Comparison of ENCODE assay signal across 22 cellular contexts in the genomic region with DNA sequence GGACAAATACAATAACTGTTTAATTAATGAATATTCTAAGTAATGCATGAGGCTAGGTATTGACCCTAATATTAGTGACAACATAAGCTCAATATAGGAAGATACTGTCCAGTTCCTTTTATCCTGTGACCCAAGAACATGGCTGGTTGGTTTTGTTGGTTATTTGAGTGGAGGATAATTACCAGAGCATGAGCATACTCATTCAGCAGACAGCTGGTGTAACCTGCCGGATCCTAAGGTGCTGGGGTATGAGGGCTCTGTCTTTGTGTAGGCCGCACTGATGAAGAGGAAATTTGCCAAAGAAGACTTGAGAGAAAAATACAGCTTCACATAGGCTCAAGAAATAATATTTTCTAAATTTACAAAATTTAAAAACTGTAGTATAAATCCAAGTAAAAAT.
"Had no signal": no experiment of that assay in that cellular context is flagged by ENCODE, and none has a peak within 500 bp of the region (broad histone marks: within the 10 kb centered on the region; RNA-seq: fewer than 3 reads in every experiment).

No MANE protein-coding gene starts in this region.

- H3K27me3 Mint-ChIP-seq: activated CD4-positive, alpha-beta memory T cell treated with anti-CD3 and anti-CD28 coated beads for 36 hours; activated CD4-positive, alpha-beta T cell treated with anti-CD3 and anti-CD28 coated beads, Interleukin-2, amount 10 ng/mL, durations not matched to agents 24 days and 14 days; activated naive CD8-positive, alpha-beta T cell; activated T-cell treated with anti-CD3 and anti-CD28 coated beads, Interleukin-2, amount 50 U/mL, for 24 hours; central memory CD8-positive, alpha-beta T cell; stimulated activated naive B cell treated with anti-CD40 and anti-IgM and Interleukin-4, amounts not matched to agents 10 μg/mL and 1 μg/mL and 100 μg/mL, for 72 hours had no signal

- H3K36me3 Mint-ChIP-seq: activated CD4-positive, alpha-beta memory T cell treated with anti-CD3 and anti-CD28 coated beads for 36 hours; activated naive CD8-positive, alpha-beta T cell; stimulated activated naive B cell treated with anti-CD40 and anti-IgM and Interleukin-4, amounts not matched to agents 10 μg/mL and 1 μg/mL and 100 μg/mL, for 72 hours had no signal

- ATAC-seq: left lobe of liver; stimulated activated naive B cell treated with anti-CD40 and anti-IgM and Interleukin-4, amounts not matched to agents 10 μg/mL and 1 μg/mL and 100 μg/mL, for 72 hours; upper lobe of right lung had no signal

- DNase-seq: activated CD4-positive, alpha-beta memory T cell treated with anti-CD3 and anti-CD28 coated beads for 36 hours; activated CD4-positive, alpha-beta T cell treated with anti-CD3 and anti-CD28 coated beads, Interleukin-2, amount 10 ng/mL, durations not matched to agents 24 days and 14 days; activated CD4-positive, CD25-positive, alpha-beta regulatory T cell treated with anti-CD3 and anti-CD28 coated beads, Interleukin-2, amount 50 U/mL, for 72 hours; activated CD8-positive, alpha-beta memory T cell treated with anti-CD3 and anti-CD28 coated beads, Interleukin-2, amount 50 U/mL, for 48 hours; activated T-cell treated with anti-CD3 and anti-CD28 coated beads, Interleukin-2, amount 50 U/mL, for 24 hours; anterior cingulate cortex; colonic mucosa; effector CD8-positive, alpha-beta T cell; esophagus squamous epithelium; foreskin melanocyte; kidney glomerular epithelial cell; nephron progenitor cell; stimulated activated CD4-positive, alpha-beta T cell treated with anti-CD3 and anti-CD28 coated beads, Interleukin-15, amount 100 ng/mL, for 24 hours; stimulated activated CD4-positive, alpha-beta T cell treated with anti-CD3 and anti-CD28 coated beads, Interleukin-2, amount 100 ng/mL, for 24 hours; stimulated activated naive B cell treated with anti-CD40 and anti-IgM and Interleukin-4, amounts not matched to agents 10 μg/mL and 1 μg/mL and 100 μg/mL, for 72 hours; stomach; T-helper 2 cell; tibial artery; upper lobe of right lung had no signal

- H3K4me3 Mint-ChIP-seq: activated CD4-positive, alpha-beta memory T cell treated with anti-CD3 and anti-CD28 coated beads for 36 hours; activated CD4-positive, alpha-beta T cell treated with anti-CD3 and anti-CD28 coated beads, Interleukin-2, amount 10 ng/mL, durations not matched to agents 24 days and 14 days; activated naive CD8-positive, alpha-beta T cell; activated T-cell treated with anti-CD3 and anti-CD28 coated beads, Interleukin-2, amount 50 U/mL, for 24 hours; central memory CD8-positive, alpha-beta T cell; nephron progenitor cell; stimulated activated naive B cell treated with anti-CD40 and anti-IgM and Interleukin-4, amounts not matched to agents 10 μg/mL and 1 μg/mL and 100 μg/mL, for 72 hours had no signal

- H3K27ac Mint-ChIP-seq: activated CD4-positive, alpha-beta memory T cell treated with anti-CD3 and anti-CD28 coated beads for 36 hours; activated CD4-positive, alpha-beta T cell treated with anti-CD3 and anti-CD28 coated beads, Interleukin-2, amount 10 ng/mL, durations not matched to agents 24 days and 14 days; activated naive CD8-positive, alpha-beta T cell; activated T-cell treated with anti-CD3 and anti-CD28 coated beads, Interleukin-2, amount 50 U/mL, for 24 hours; nephron progenitor cell; stimulated activated naive B cell treated with anti-CD40 and anti-IgM and Interleukin-4, amounts not matched to agents 10 μg/mL and 1 μg/mL and 100 μg/mL, for 72 hours had no signal

- H3K4me1 Mint-ChIP-seq: activated CD4-positive, alpha-beta T cell treated with anti-CD3 and anti-CD28 coated beads, Interleukin-2, amount 10 ng/mL, durations not matched to agents 24 days and 14 days; central memory CD8-positive, alpha-beta T cell; nephron progenitor cell; stimulated activated naive B cell treated with anti-CD40 and anti-IgM and Interleukin-4, amounts not matched to agents 10 μg/mL and 1 μg/mL and 100 μg/mL, for 72 hours had no signal

- H3K9me3 Mint-ChIP-seq: activated CD4-positive, alpha-beta memory T cell treated with anti-CD3 and anti-CD28 coated beads for 36 hours; activated CD4-positive, alpha-beta T cell treated with anti-CD3 and anti-CD28 coated beads, Interleukin-2, amount 10 ng/mL, durations not matched to agents 24 days and 14 days; activated T-cell treated with anti-CD3 and anti-CD28 coated beads, Interleukin-2, amount 50 U/mL, for 24 hours; nephron progenitor cell had no signal
